In the genomic region with DNA sequence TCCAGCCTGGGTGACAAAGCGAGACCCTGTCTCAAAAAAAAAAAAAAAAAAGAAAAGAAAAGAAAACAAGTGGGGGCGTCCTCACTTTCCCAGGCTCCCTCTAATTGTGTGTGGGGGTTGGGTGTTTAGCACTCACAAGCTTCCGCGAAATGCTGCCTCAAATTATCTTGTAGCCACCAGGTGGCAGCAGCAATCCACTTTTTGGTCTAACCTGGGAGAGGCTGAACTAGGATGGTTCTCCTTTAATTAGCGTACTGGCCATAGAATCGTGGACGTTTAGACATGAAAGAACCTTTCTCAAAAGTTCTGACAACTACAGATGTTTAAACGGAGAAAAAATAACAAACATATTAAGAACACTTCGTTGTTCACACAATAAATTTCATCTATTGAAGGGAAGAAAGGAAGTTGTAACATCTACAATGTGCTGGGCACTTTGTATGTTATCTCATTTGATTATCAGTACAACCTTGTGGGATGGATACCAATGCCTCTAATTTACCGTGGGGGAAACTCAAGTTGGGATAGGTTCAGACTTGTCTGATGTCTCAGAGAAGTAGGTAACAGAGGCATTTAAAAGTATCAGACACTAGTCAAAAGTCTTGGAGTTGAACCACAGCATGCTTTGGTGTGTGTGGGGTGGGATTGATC, we compare ENCODE assay signal across 8 cellular contexts.
DNase-seq lines count a peak whose midpoint lies in the region; ATAC-seq and TF ChIP-seq lines count a peak whose summit lies in the region.

No MANE protein-coding gene starts in this region.

- H3K27me3 Mint-ChIP-seq in activated T-helper 17 cell treated with anti-CD3 and anti-CD28 coated beads, Interleukin-2, amount 50 U/mL, for 72 hours: peaks cover 11% of the 10 kb centered on the region

- intact Hi-C loops in testis (cut with DNase I; ENCODE audit: low total_unique reads): no loop called here

- H3K27ac ChIP-seq in RWPE1: no peak overlapping the region
- H3K27ac ChIP-seq in foreskin keratinocyte: no peak overlapping the region
- no peak overlapping the region for H3K27ac ChIP-seq in testis

- no peaks in the 10 kb centered on the region for H3K9me3 Mint-ChIP-seq in activated T-helper 17 cell treated with anti-CD3 and anti-CD28 coated beads, Interleukin-2, amount 50 U/mL, for 72 hours

- H3K27me3 ChIP-seq in H7 (ENCODE audit: control insufficient read depth, insufficient read depth, low read length): no peaks in the 10 kb centered on the region
- no peaks in the 10 kb centered on the region for H3K27me3 ChIP-seq in foreskin keratinocyte
- no peaks in the 10 kb centered on the region for H3K27me3 ChIP-seq in testis

- H3K36me3 ChIP-seq in H7 (replicated peaks; ENCODE audit: control insufficient read depth, insufficient read depth, low read length) (no peaks in the 10 kb centered on the region), testis (ENCODE audit: low read depth, missing control alignments) (no peaks in the 10 kb centered on the region)

- peak; percentile 85 for DNase-seq in GM03348 (ENCODE audit: low spot score)
- DNase-seq in H7: peak; percentile 64
- peak; percentile 50 for DNase-seq in LNCaP clone FGC (ENCODE audit: low read depth)
- DNase-seq in RWPE1 (ENCODE audit: low spot score): peak; percentile 74
- DNase-seq in foreskin keratinocyte: peak; percentile 69 to 86
- DNase-seq in occipital lobe (lab: John Stamatoyannopoulos, UW): peak; percentile 57
- DNase-seq in testis: peak; percentile 95

- no peak overlapping the region for H3K27ac Mint-ChIP-seq in activated T-helper 17 cell treated with anti-CD3 and anti-CD28 coated beads, Interleukin-2, amount 50 U/mL, for 72 hours

- H3K4me3 ChIP-seq in H7 (ENCODE audit: insufficient read depth, low read depth, low read length) (no peak overlapping the region), LNCaP clone FGC (ENCODE audit: low read depth, low read length) (no peak overlapping the region), testis (no peak overlapping the region)

- WGBS in testis, 2 donors: 3% methylated on average over 10 of the region's 10 CpGs

- H3K4me1 ChIP-seq in foreskin keratinocyte (peaks cover 7% of the 10 kb centered on the region), testis (peaks cover 6% of the 10 kb centered on the region)

- H3K9me3 ChIP-seq in testis: no peaks in the 10 kb centered on the region

- TF ChIP-seq POLR2A in testis (IDR thresholded peaks at IDR 0.05): no peak

- TF ChIP-seq CTCF in LNCaP clone FGC (IDR thresholded peaks at IDR 0.05; ENCODE audit: control insufficient read depth, extremely low read depth, insufficient read depth) (peak; percentile 74), RWPE1 (conservative IDR thresholded peaks at IDR 0.05; ENCODE audit: low read depth) (peak; percentile 77), foreskin keratinocyte (conservative IDR thresholded peaks at IDR 0.05) (peak; percentile 89), testis (IDR thresholded peaks at IDR 0.05) (peak; percentile 76 to 90 (median 78))

- CTCF ChIA-PET in RWPE1 (lab: Yijun Ruan, JAX): interaction anchor here (0.5 to 1.4 kb wide), 19 partner anchors 12 to 1609 kb away, joined by 3 to 7 read pairs (median 3); no protein-coding TSS in a partner anchor

- no peak overlapping the region for H3K4me3 Mint-ChIP-seq in activated T-helper 17 cell treated with anti-CD3 and anti-CD28 coated beads, Interleukin-2, amount 50 U/mL, for 72 hours

- peak; percentile 84 for ATAC-seq in activated T-helper 17 cell treated with anti-CD3 and anti-CD28 coated beads, Interleukin-2, amount 50 U/mL, for 72 hours (replicated peaks)
- ATAC-seq in foreskin keratinocyte: peak; percentile 90

- POLR2A ChIA-PET in RWPE1 (lab: Yijun Ruan, JAX; ENCODE audit: low non-redundant PET): no interaction called here

- H3K4me1 Mint-ChIP-seq in activated T-helper 17 cell treated with anti-CD3 and anti-CD28 coated beads, Interleukin-2, amount 50 U/mL, for 72 hours: no peaks in the 10 kb centered on the region

- H3K36me3 Mint-ChIP-seq in activated T-helper 17 cell treated with anti-CD3 and anti-CD28 coated beads, Interleukin-2, amount 50 U/mL, for 72 hours (ENCODE audit: low read depth): no peaks in the 10 kb centered on the region
